ENCODE assay signal across 1 cellular context in genomic region chr4:77190053-77190452, GRCh38.
TF ChIP-seq lines count a peak whose summit lies in the region.

No MANE protein-coding gene starts in this region.

TF ChIP-seq in H1, 55 proteins besides CTCF, POLR2A, EP300 and RAD21 (continued from another document):
- TF ChIP-seq YY1 (IDR thresholded peaks at IDR 0.05; ENCODE audit: low read depth, low read length) (no peak), BACH1 (IDR thresholded peaks at IDR 0.05; ENCODE audit: low read length) (no peak), CEBPB (IDR thresholded peaks at IDR 0.05; ENCODE audit: low read depth, low read length) (no peak), JUN (IDR thresholded peaks at IDR 0.05; ENCODE audit: low read depth, low read length) (no peak), E2F6 (IDR thresholded peaks at IDR 0.05) (no peak)
